ENCODE assay signal across 1 cellular context in genomic region chr12:47768323-47768811, GRCh38.
TF ChIP-seq lines count a peak whose summit lies in the region.

No MANE protein-coding gene starts in this region.

TF ChIP-seq in HepG2, 621 proteins besides CTCF, POLR2A, EP300 and RAD21 (continues in another document):
- no peak for TF ChIP-seq ZFX (CRISPR knock-in tag; IDR thresholded peaks at IDR 0.05; ENCODE audit: low read depth)
- no peak for TF ChIP-seq SRY (CRISPR knock-in tag; IDR thresholded peaks at IDR 0.05)
- no peak for TF ChIP-seq PRPF4 (IDR thresholded peaks at IDR 0.05; ENCODE audit: low read depth, low read length, poor library complexity, severe bottlenecking)
- TF ChIP-seq FOXP1 (IDR thresholded peaks at IDR 0.05), result no peak
- TF ChIP-seq FOXP1 (CRISPR knock-in tag; IDR thresholded peaks at IDR 0.05), result 0 out of 2 replicates have a peak, but pooled peaks have one; percentile 22
- no peak for TF ChIP-seq SOX13 (IDR thresholded peaks at IDR 0.05)
- peak in 1 of 2 experiments; percentile 46; a peak in 1 of 4 replicates for TF ChIP-seq SOX13 (CRISPR knock-in tag; conservative IDR thresholded peaks at IDR 0.05 in 1 of 2, IDR thresholded peaks at IDR 0.05 in 1 of 2)
- TF ChIP-seq ZFP62 (CRISPR knock-in tag; IDR thresholded peaks at IDR 0.05), result no peak
- no peak for TF ChIP-seq ZFYVE20 (CRISPR knock-in tag; IDR thresholded peaks at IDR 0.05; ENCODE audit: borderline replicate concordance, low read depth)
- no peak for TF ChIP-seq NR2F6 (IDR thresholded peaks at IDR 0.05)
- 0 out of 2 replicates have a peak, but pooled peaks have one; percentile 23 for TF ChIP-seq NR2F6 (CRISPR knock-in tag; IDR thresholded peaks at IDR 0.05)
- TF ChIP-seq FOXO1 (CRISPR knock-in tag; IDR thresholded peaks at IDR 0.05), result no peak
- TF ChIP-seq HOXD1 (CRISPR knock-in tag; IDR thresholded peaks at IDR 0.05), result no peak
- TF ChIP-seq HIVEP1 (CRISPR knock-in tag; IDR thresholded peaks at IDR 0.05), result no peak
- no peak for TF ChIP-seq PATZ1 (CRISPR knock-in tag; IDR thresholded peaks at IDR 0.05)
- peak; percentile 43 for TF ChIP-seq GATAD2A (CRISPR knock-in tag; IDR thresholded peaks at IDR 0.05)
- TF ChIP-seq PITX1 (CRISPR knock-in tag; IDR thresholded peaks at IDR 0.05), result peak; percentile 53; the same call in 1 of the 2 replicates
- 0 out of 2 replicates have a peak, but pooled peaks have one; percentile 28 for TF ChIP-seq PHF21A (CRISPR knock-in tag; IDR thresholded peaks at IDR 0.05)
- TF ChIP-seq SAP130 (CRISPR knock-in tag; IDR thresholded peaks at IDR 0.05; ENCODE audit: low read depth), result peak; percentile 35; the same call in 1 of the 2 replicates
- TF ChIP-seq KDM4B (CRISPR knock-in tag; IDR thresholded peaks at IDR 0.05), result no peak
- TF ChIP-seq RERE (CRISPR knock-in tag; IDR thresholded peaks at IDR 0.05; ENCODE audit: low read depth), result no peak; the same call in 1 of the 2 replicates
- TF ChIP-seq ZNF263 (CRISPR knock-in tag; IDR thresholded peaks at IDR 0.05), result peak; percentile 84
- TF ChIP-seq ZNF562 (CRISPR knock-in tag; IDR thresholded peaks at IDR 0.05; ENCODE audit: borderline replicate concordance), result no peak
- TF ChIP-seq EEA1 (CRISPR knock-in tag; IDR thresholded peaks at IDR 0.05; ENCODE audit: borderline replicate concordance), result no peak
- TF ChIP-seq HMG20A (CRISPR knock-in tag; IDR thresholded peaks at IDR 0.05; ENCODE audit: borderline replicate concordance), result 0 out of 2 replicates have a peak, but pooled peaks have one; percentile 29
- TF ChIP-seq ZNF619 (CRISPR knock-in tag; IDR thresholded peaks at IDR 0.05), result no peak
- no peak for TF ChIP-seq ZNF574 (CRISPR knock-in tag; IDR thresholded peaks at IDR 0.05)
- no peak for TF ChIP-seq MTERF4 (CRISPR knock-in tag; IDR thresholded peaks at IDR 0.05)
- no peak for TF ChIP-seq THYN1 (CRISPR knock-in tag; IDR thresholded peaks at IDR 0.05; ENCODE audit: borderline replicate concordance, low read depth)
- no peak for TF ChIP-seq MIER2 (CRISPR knock-in tag; IDR thresholded peaks at IDR 0.05)
- TF ChIP-seq TFE3 (CRISPR knock-in tag; IDR thresholded peaks at IDR 0.05), result no peak
- TF ChIP-seq NCOA2 (CRISPR knock-in tag; IDR thresholded peaks at IDR 0.05), result peak; percentile 30; the same call in 1 of the 2 replicates
- peak; percentile 71 for TF ChIP-seq FOXA3 (CRISPR knock-in tag; IDR thresholded peaks at IDR 0.05)
- no peak for TF ChIP-seq NBN (conservative IDR thresholded peaks at IDR 0.05)
- TF ChIP-seq ZBTB3 (CRISPR knock-in tag; IDR thresholded peaks at IDR 0.05; ENCODE audit: borderline replicate concordance, low read depth), result no peak
- TF ChIP-seq HOXA3 (CRISPR knock-in tag; IDR thresholded peaks at IDR 0.05), result no peak
- TF ChIP-seq TBX3 (IDR thresholded peaks at IDR 0.05; ENCODE audit: borderline replicate concordance), result no peak
- no peak for TF ChIP-seq NFYC (CRISPR knock-in tag; IDR thresholded peaks at IDR 0.05)
- no peak for TF ChIP-seq E2F5 (CRISPR knock-in tag; conservative IDR thresholded peaks at IDR 0.05)
- no peak for TF ChIP-seq CBX2 (IDR thresholded peaks at IDR 0.05; ENCODE audit: low read depth, low read length)
- TF ChIP-seq CBX2 (CRISPR knock-in tag; IDR thresholded peaks at IDR 0.05; ENCODE audit: low read depth), result no peak
- TF ChIP-seq PLSCR1 (CRISPR knock-in tag; IDR thresholded peaks at IDR 0.05; ENCODE audit: borderline replicate concordance), result no peak
- TF ChIP-seq ZBTB42 (CRISPR knock-in tag; IDR thresholded peaks at IDR 0.05), result no peak
- TF ChIP-seq MIER3 (CRISPR knock-in tag; IDR thresholded peaks at IDR 0.05; ENCODE audit: borderline replicate concordance), result no peak
- TF ChIP-seq PLRG1 (conservative IDR thresholded peaks at IDR 0.05), result no peak
- peak; percentile 18; the same call in 1 of the 2 replicates for TF ChIP-seq ARID5B (CRISPR knock-in tag; IDR thresholded peaks at IDR 0.05)
- TF ChIP-seq ZNF850 (CRISPR knock-in tag; conservative IDR thresholded peaks at IDR 0.05), result no peak
- TF ChIP-seq ZNF253 (CRISPR knock-in tag; IDR thresholded peaks at IDR 0.05; ENCODE audit: borderline replicate concordance), result no peak
- TF ChIP-seq FOXA1 (IDR thresholded peaks at IDR 0.05), result no peak
- peak; percentile 66 for TF ChIP-seq FOXA1 (CRISPR knock-in tag; IDR thresholded peaks at IDR 0.05)
- no peak for TF ChIP-seq KDM5A (IDR thresholded peaks at IDR 0.05; ENCODE audit: borderline replicate concordance, low read length)
- no peak for TF ChIP-seq CBX5 (CRISPR knock-in tag; IDR thresholded peaks at IDR 0.05; ENCODE audit: borderline replicate concordance)
